8 cellular contexts compared by ENCODE assay signal in genomic region chr9:135499326-135500070, GRCh38.
DNase-seq lines count a peak whose midpoint lies in the region; ATAC-seq and TF ChIP-seq lines count a peak whose summit lies in the region.

No MANE protein-coding gene starts in this region.

- no peaks in the 10 kb centered on the region; the same call in 1 of the 2 replicates for H4K20me1 ChIP-seq in MM.1S (ENCODE audit: insufficient read depth, low read length)

- peaks cover 18% of the 10 kb centered on the region for H3K4me1 Mint-ChIP-seq in activated naive CD4-positive, alpha-beta T cell treated with anti-CD3 and anti-CD28 coated beads, Interleukin-2, amount 10 ng/mL, durations not matched to agents 7 days and 5 days

- DNase-seq in C1 segment of cervical spinal cord (lab: John Stamatoyannopoulos, UW) (peak; percentile 15 to 95 (median 86)), MM.1S (peak; percentile 82), SK-N-MC (ENCODE audit: low read depth, low spot score) (no peak), globus pallidus (ENCODE audit: low spot score) (peak; percentile 89), non-pigmented ciliary epithelial cell (ENCODE audit: low read depth) (peak; percentile 41), stromal cell of bone marrow (ENCODE audit: low read depth) (peak; percentile 77)
- DNase-seq in activated naive CD4-positive, alpha-beta T cell treated with anti-CD3 and anti-CD28 coated beads, Interleukin-2, amount 10 ng/mL, durations not matched to agents 7 days and 5 days: peak; percentile 94

- H2AFZ ChIP-seq in MM.1S (ENCODE audit: low read length): peak overlapping the region; percentile 90

- H3K9me2 ChIP-seq in MM.1S (replicated peaks; ENCODE audit: insufficient read depth, low read length): no peaks in the 10 kb centered on the region

- H3K79me2 ChIP-seq in MM.1S (ENCODE audit: low read length): peaks cover 33% of the 10 kb centered on the region

- H3K36me3 ChIP-seq in MM.1S (replicated peaks; ENCODE audit: insufficient read depth, low read length) (peaks cover 3% of the 10 kb centered on the region; the same call in 1 of the 2 replicates), SK-N-MC (ENCODE audit: insufficient read depth, low read length) (peaks cover 29% of the 10 kb centered on the region)

- H3K9me3 ChIP-seq in MM.1S (replicated peaks; ENCODE audit: insufficient read depth, low read length) (no peaks in the 10 kb centered on the region), SK-N-MC (ENCODE audit: low read depth, low read length) (no peaks in the 10 kb centered on the region)

- peaks cover 11% of the 10 kb centered on the region for H3K36me3 Mint-ChIP-seq in activated naive CD4-positive, alpha-beta T cell treated with anti-CD3 and anti-CD28 coated beads, Interleukin-2, amount 10 ng/mL, durations not matched to agents 7 days and 5 days

- no peak for TF ChIP-seq CTCF in MM.1S (IDR thresholded peaks at IDR 0.05; ENCODE audit: low read length)

- H3K9ac ChIP-seq in MM.1S (ENCODE audit: low read length) (peak overlapping the region; percentile 89; the same call in 1 of the 2 replicates), SK-N-MC (ENCODE audit: insufficient read length) (peak overlapping the region; percentile 94)

- peak overlapping the region; percentile 97 for H3K4me2 ChIP-seq in MM.1S (ENCODE audit: low read depth, low read length)

- peaks cover 23% of the 10 kb centered on the region for H3K27me3 Mint-ChIP-seq in activated naive CD4-positive, alpha-beta T cell treated with anti-CD3 and anti-CD28 coated beads, Interleukin-2, amount 10 ng/mL, durations not matched to agents 7 days and 5 days

- peaks cover 10% of the 10 kb centered on the region for H3K4me1 ChIP-seq in MM.1S (ENCODE audit: low read length)

- H3K4me3 Mint-ChIP-seq in activated naive CD4-positive, alpha-beta T cell treated with anti-CD3 and anti-CD28 coated beads, Interleukin-2, amount 10 ng/mL, durations not matched to agents 7 days and 5 days: peak overlapping the region; percentile 91

- H3K27ac ChIP-seq in MM.1S (ENCODE audit: low read length) (no peak overlapping the region), SK-N-MC (no peak overlapping the region)

- H3K9me3 Mint-ChIP-seq in activated naive CD4-positive, alpha-beta T cell treated with anti-CD3 and anti-CD28 coated beads, Interleukin-2, amount 10 ng/mL, durations not matched to agents 7 days and 5 days: no peaks in the 10 kb centered on the region

- CTCF ChIA-PET in activated naive CD4-positive, alpha-beta T cell treated with anti-CD3 and anti-CD28 coated beads, Interleukin-2, amount 10 ng/mL, durations not matched to agents 7 days and 5 days (lab: Charles Lee): no interaction called here

- H3K27ac Mint-ChIP-seq in activated naive CD4-positive, alpha-beta T cell treated with anti-CD3 and anti-CD28 coated beads, Interleukin-2, amount 10 ng/mL, durations not matched to agents 7 days and 5 days: peak overlapping the region; percentile 19

- H3F3A ChIP-seq in MM.1S (ENCODE audit: insufficient read depth, low read length): no peaks in the 10 kb centered on the region

- peak overlapping the region; percentile 90 for H3K4me3 ChIP-seq in MM.1S (ENCODE audit: low read length)
- peak overlapping the region; percentile 94 for H3K4me3 ChIP-seq in SK-N-MC

- ATAC-seq in GM21529 (IDR thresholded peaks at IDR 0.05; ENCODE audit: unreplicated experiment): peak; percentile 52

- H3K27me3 ChIP-seq in MM.1S (replicated peaks; ENCODE audit: insufficient read depth, low read length): peaks cover 50% of the 10 kb centered on the region
